In genomic region chr12:121807656-121808347, GRCh38 we compare ENCODE assay signal across 11 cellular contexts. TPM values are rescaled to one million over a fixed set of nuclear protein-coding genes. Genes with fewer than 3 reads are reported as not detected.
DNase-seq lines count a peak whose midpoint lies in the region; TF ChIP-seq lines count a peak whose summit lies in the region.
"Had no signal": no experiment of that assay in that cellular context is flagged by ENCODE, and none has a peak within 500 bp of the region (broad histone marks: within the 10 kb centered on the region; RNA-seq: fewer than 3 reads in every experiment).

No MANE protein-coding gene starts in this region.

- H2AFZ ChIP-seq in Karpas-422 (ENCODE audit: low read length) = no peak overlapping the region
- no peak overlapping the region for H2AFZ ChIP-seq in osteoblast (ENCODE audit: low read length)

- H3K27ac ChIP-seq in CD4-positive, alpha-beta memory T cell (ENCODE audit: low read depth, low read length) = peak overlapping the region; percentile 63
- H3K27ac ChIP-seq in Karpas-422 (ENCODE audit: low read length) (peak overlapping the region; percentile 74), osteoblast (ENCODE audit: low read depth, low read length) (no peak overlapping the region), adrenal gland (peak overlapping the region in 1 of 5 donors; percentile 100)

- peaks cover 0 to 2% (median 0%) of the 10 kb centered on the region in 8 donors for H3K9me3 Mint-ChIP-seq in CD4-positive, alpha-beta memory T cell
- peaks cover 0 to 4% (median 0%) of the 10 kb centered on the region in 5 experiments for H3K9me3 Mint-ChIP-seq in brain
- H3K9me3 Mint-ChIP-seq: H9 had no signal

- no peak for TF ChIP-seq POLR2A in adrenal gland (IDR thresholded peaks at IDR 0.05)

- CTCF ChIA-PET in CD4-positive, alpha-beta memory T cell (lab: Charles Lee; ENCODE audit: partially characterized antibody) = interaction anchor here (0.7 to 16.7 kb wide), 4 partner anchors 12 to 113 kb away, joined by 3 to 918 read pairs (median 4); partner anchors contain the start of genes RHOF and TMEM120B

- no peaks in the 10 kb centered on the region for H3K27me3 Mint-ChIP-seq in CD4-positive, alpha-beta memory T cell
- peaks cover 14% of the 10 kb centered on the region for H3K27me3 Mint-ChIP-seq in brain

- peaks cover 32% of the 10 kb centered on the region for H3K36me3 ChIP-seq in CD4-positive, alpha-beta memory T cell (ENCODE audit: insufficient read depth, low read length)
- H3K36me3 ChIP-seq in Karpas-422 (ENCODE audit: insufficient read depth, low read length) (no peaks in the 10 kb centered on the region), osteoblast (ENCODE audit: insufficient read depth, low read length) (peaks cover 40% of the 10 kb centered on the region), adrenal gland (replicated peaks in 1 of 2) (peaks cover 0 to 41% of the 10 kb centered on the region in 2 donors)

- intact Hi-C loops in CD4-positive, alpha-beta memory T cell (cut with micrococcal nuclease) = no loop called here
- intact Hi-C loops in adrenal gland (cut with DNase I) = no loop called here

- peak overlapping the region in 7 of 8 donors; percentile 32 to 98 (median 62) for H3K4me3 Mint-ChIP-seq in CD4-positive, alpha-beta memory T cell
- H3K4me3 Mint-ChIP-seq in brain = peak overlapping the region; percentile 59 to 97 (median 88)

- H3K79me2 ChIP-seq in Karpas-422 (ENCODE audit: low read length) = no peaks in the 10 kb centered on the region
- H3K79me2 ChIP-seq in osteoblast (ENCODE audit: insufficient read depth, low read length) = peaks cover 82% of the 10 kb centered on the region

- TF ChIP-seq CTCF in brain (conservative IDR thresholded peaks at IDR 0.05) (no peak), osteoblast (IDR thresholded peaks at IDR 0.05; ENCODE audit: extremely low read depth, low read depth, low read length) (no peak), adrenal gland (IDR thresholded peaks at IDR 0.05) (no peak)

- H3K27me3 ChIP-seq in CD4-positive, alpha-beta memory T cell (ENCODE audit: insufficient read depth, low read length) = no peaks in the 10 kb centered on the region
- no peaks in the 10 kb centered on the region; the same call in 1 of the 2 replicates for H3K27me3 ChIP-seq in Karpas-422 (ENCODE audit: low read length)
- H3K27me3 ChIP-seq in osteoblast (ENCODE audit: insufficient read depth, low read length) = no peaks in the 10 kb centered on the region
- H3K27me3 ChIP-seq in adrenal gland = no peaks in the 10 kb centered on the region

- H3K9me3 ChIP-seq in CD4-positive, alpha-beta memory T cell (ENCODE audit: control insufficient read depth in 1 of 2, low read length in 2 of 2) = no peaks in the 10 kb centered on the region
- H3K9me3 ChIP-seq in Karpas-422 (ENCODE audit: low read length) = no peaks in the 10 kb centered on the region
- no peaks in the 10 kb centered on the region for H3K9me3 ChIP-seq in osteoblast (ENCODE audit: low read depth, low read length)
- no peaks in the 10 kb centered on the region for H3K9me3 ChIP-seq in adrenal gland (replicated peaks in 1 of 3)

- peaks cover 21 to 69% (median 47%) of the 10 kb centered on the region in 4 donors for H3K4me1 Mint-ChIP-seq in CD4-positive, alpha-beta memory T cell
- H3K4me1 Mint-ChIP-seq in brain = peaks cover 46% of the 10 kb centered on the region

- no peak for DNase-seq in CD4-positive, alpha-beta memory T cell
- DNase-seq in Karpas-422 (peak; percentile 84), osteoblast (ENCODE audit: insufficient read length, low spot score, missing footprints) (no peak), NCI-H146 (lab: John Stamatoyannopoulos, UW) (no peak), adrenal gland (no peak), NCI-H226 (no peak)
- DNase-seq: activated CD4-positive, alpha-beta T cell treated with anti-CD3 and anti-CD28 coated beads, Interleukin-2, amount 50 U/mL, for 1 hour; H9; mammary epithelial cell; NCI-H2227 treated with DMSO at 0.1 percent for 48 hours had no signal

- peaks cover 19 to 53% of the 10 kb centered on the region in 2 donors for H3K36me3 Mint-ChIP-seq in CD4-positive, alpha-beta memory T cell
- H3K36me3 Mint-ChIP-seq in brain = peaks cover 29% of the 10 kb centered on the region

- peak overlapping the region in 4 of 7 donors; percentile 46 to 98 (median 88) for H3K27ac Mint-ChIP-seq in CD4-positive, alpha-beta memory T cell
- peak overlapping the region in 1 of 5 experiments; percentile 57 for H3K27ac Mint-ChIP-seq in brain

- 76 to 89% (median 80%) methylated on average over 4 to 14 of the region's 14 CpGs for WGBS in adrenal gland, 4 donors

- H3K9me2 ChIP-seq in Karpas-422 (replicated peaks; ENCODE audit: insufficient read depth, low read length) = no peaks in the 10 kb centered on the region

- no peak overlapping the region for H3K4me3 ChIP-seq in CD4-positive, alpha-beta memory T cell (ENCODE audit: low read length in 2 of 2)
- H3K4me3 ChIP-seq in Karpas-422 (ENCODE audit: low read length) = peak overlapping the region; percentile 35; the same call in 1 of the 2 replicates
- H3K4me3 ChIP-seq in osteoblast (ENCODE audit: insufficient read depth, low read length) = no peak overlapping the region
- no peak overlapping the region for H3K4me3 ChIP-seq in adrenal gland

- H3K4me2 ChIP-seq in Karpas-422 (ENCODE audit: low read depth, low read length, poor library complexity, severe bottlenecking) = peak overlapping the region; percentile 86
- peak overlapping the region; percentile 99 for H3K4me2 ChIP-seq in osteoblast (ENCODE audit: insufficient read depth, low read length)

- H4K20me1 ChIP-seq in Karpas-422 (ENCODE audit: insufficient read depth, low read depth, low read length) = peaks cover 51% of the 10 kb centered on the region
- peaks cover 53% of the 10 kb centered on the region for H4K20me1 ChIP-seq in osteoblast (ENCODE audit: insufficient read depth, low read length)

- H3K4me1 ChIP-seq in CD4-positive, alpha-beta memory T cell (ENCODE audit: insufficient read depth, low read length) = peaks cover 59% of the 10 kb centered on the region
- peaks cover 65% of the 10 kb centered on the region for H3K4me1 ChIP-seq in Karpas-422 (ENCODE audit: low read length)
- H3K4me1 ChIP-seq in osteoblast (ENCODE audit: insufficient read depth, low read length) = peaks cover 37% of the 10 kb centered on the region
- H3K4me1 ChIP-seq in adrenal gland (replicated peaks in 1 of 2) = peaks cover 35 to 48% of the 10 kb centered on the region in 2 donors

- no peak overlapping the region for H3K9ac ChIP-seq in Karpas-422 (ENCODE audit: low read length)

- POLR2A ChIA-PET in CD4-positive, alpha-beta memory T cell (lab: Charles Lee; ENCODE audit: partially characterized antibody) = interaction anchor here (0.6 to 44.6 kb wide), 4 partner anchors 0 to 271 kb away, joined by 3 to 2727 read pairs (median 1366); partner anchors contain the start of genes RHOF and SETD1B

RNA-seq across cellular contexts. Expression of gene SETD1B, which starts 4.0 kb away (rescaled TPM):
- 10 to 100 TPM; 67.1 to 69.3 TPM for total RNA-seq in CD4-positive, alpha-beta memory T cell
- 1 to 10 TPM in 1 of 2 donors, under 1 TPM in 1; 0.13 to 3.3 TPM for polyA plus RNA-seq in CD4-positive, alpha-beta memory T cell
- total RNA-seq in Karpas-422 (2014; rRNA removed; shearing (Covaris generic); ENCODE audit: low replicate concordance) = 2.1 and 2.3 TPM in 2 replicates
- polyA plus RNA-seq in brain (ENCODE audit: insufficient read depth, low read depth, low replicate concordance) (7.1 TPM), adrenal gland (10 to 100 TPM in 1 of 3 donors, 1 to 10 TPM in 2; 5.0 to 27.3 (median 9.0) TPM)
- total RNA-seq in osteoblast (5.0 and 5.8 TPM in 2 replicates), adrenal gland (10 to 100 TPM in 7 of 8 donors, 1 to 10 TPM in 1; 5.3 to 25.9 (median 13.6) TPM)

RNA-seq across cellular contexts. Expression of gene RHOF, which starts 14.3 kb away (rescaled TPM):
- 100 to 1,000 TPM; 137 to 138 TPM for total RNA-seq in CD4-positive, alpha-beta memory T cell
- 100 to 1,000 TPM in 1 of 2 donors, 10 to 100 TPM in 1; 72.6 to 106 TPM for polyA plus RNA-seq in CD4-positive, alpha-beta memory T cell
- total RNA-seq in Karpas-422 (2014; rRNA removed; shearing (Covaris generic); ENCODE audit: low replicate concordance) = 7.2 and 17.5 TPM in 2 replicates
- polyA plus RNA-seq in brain (ENCODE audit: insufficient read depth, low read depth, low replicate concordance) (8.9 TPM), adrenal gland (10 to 100 TPM in 1 of 3 donors, 1 to 10 TPM in 2; 4.1 to 14.5 (median 9.3) TPM)
- total RNA-seq in osteoblast (6.2 and 8.3 TPM in 2 replicates), adrenal gland (10 to 100 TPM in 7 of 8 donors, 1 to 10 TPM in 1; 7.7 to 49.5 (median 24.9) TPM)

RNA-seq across cellular contexts. Expression of gene HPD, which starts 50.9 kb away (rescaled TPM):
- not detected for total RNA-seq in CD4-positive, alpha-beta memory T cell
- polyA plus RNA-seq in CD4-positive, alpha-beta memory T cell = not detected
- not detected in 2 replicates for total RNA-seq in Karpas-422 (2014; rRNA removed; shearing (Covaris generic); ENCODE audit: low replicate concordance)
- 0.31 TPM for polyA plus RNA-seq in brain (ENCODE audit: insufficient read depth, low read depth, low replicate concordance)
- under 0.01 TPM in 1 of 2 replicates, not detected in the other for total RNA-seq in osteoblast
- 10 to 100 TPM in 2 of 8 donors, 1 to 10 TPM in 6; 1.6 to 13.0 (median 4.1) TPM for total RNA-seq in adrenal gland
- polyA plus RNA-seq in adrenal gland = 1 to 10 TPM; 3.4 to 7.9 (median 4.4) TPM
- total RNA-seq: H9 had no signal
